Comparison of ENCODE assay signal across 8 cellular contexts in genomic region chr12:89225808-89226368, GRCh38.
DNase-seq lines count a peak whose midpoint lies in the region; ATAC-seq lines count a peak whose summit lies in the region.

No MANE protein-coding gene starts in this region.

- H3K27me3 Mint-ChIP-seq in activated CD8-positive, alpha-beta memory T cell treated with anti-CD3 and anti-CD28 coated beads, Interleukin-2, amount 10 ng/mL, durations not matched to agents 7 days and 5 days, result no peaks in the 10 kb centered on the region
- H3K27me3 Mint-ChIP-seq in activated T-helper 1 cell treated with anti-CD3 and anti-CD28 coated beads, Interleukin-12 subunit alpha, Interleukin-12 subunit beta, Interleukin-2, Interleukin-4 antibody, amounts not matched to agents 30 ng/mL and 10 ng/mL and 1 ng/mL, durations not matched to agents 14 hours and 24 hours and 36 hours (ENCODE audit: insufficient read depth), result no peaks in the 10 kb centered on the region

- peaks cover 64% of the 10 kb centered on the region for H3K4me1 Mint-ChIP-seq in activated CD8-positive, alpha-beta memory T cell treated with anti-CD3 and anti-CD28 coated beads, Interleukin-2, amount 10 ng/mL, durations not matched to agents 7 days and 5 days
- H3K4me1 Mint-ChIP-seq in activated T-helper 1 cell treated with anti-CD3 and anti-CD28 coated beads, Interleukin-12 subunit alpha, Interleukin-12 subunit beta, Interleukin-2, Interleukin-4 antibody, amounts not matched to agents 30 ng/mL and 10 ng/mL and 1 ng/mL, durations not matched to agents 14 hours and 24 hours and 36 hours (ENCODE audit: low read depth), result peaks cover 82% of the 10 kb centered on the region

- peak overlapping the region; percentile 44 for H3K4me3 Mint-ChIP-seq in activated CD8-positive, alpha-beta memory T cell treated with anti-CD3 and anti-CD28 coated beads, Interleukin-2, amount 10 ng/mL, durations not matched to agents 7 days and 5 days
- peak overlapping the region; percentile 73 for H3K4me3 Mint-ChIP-seq in activated T-helper 1 cell treated with anti-CD3 and anti-CD28 coated beads, Interleukin-12 subunit alpha, Interleukin-12 subunit beta, Interleukin-2, Interleukin-4 antibody, amounts not matched to agents 30 ng/mL and 10 ng/mL and 1 ng/mL, durations not matched to agents 14 hours and 24 hours and 36 hours

- peak; percentile 63 for ATAC-seq in activated CD8-positive, alpha-beta memory T cell treated with anti-CD3 and anti-CD28 coated beads, Interleukin-2, amount 10 ng/mL, durations not matched to agents 7 days and 5 days
- ATAC-seq in HG03520 (IDR thresholded peaks at IDR 0.05; ENCODE audit: unreplicated experiment), result peak; percentile 41
- ATAC-seq in stimulated activated naive CD8-positive, alpha-beta T cell treated with anti-CD3 and anti-CD28 coated beads, Interleukin-15, Interleukin-2, amounts not matched to agents 100 U/mL and 50 U/mL, for 24 hours, result peak; percentile 70

- in situ Hi-C loops in ACHN (cut with HindIII; ENCODE audit: low pct_ligation_motif_present, low pct_unique_long_range_greater_than_20kb, low sequenced_read_pairs), result no loop called here

- H3K36me3 Mint-ChIP-seq in activated CD8-positive, alpha-beta memory T cell treated with anti-CD3 and anti-CD28 coated beads, Interleukin-2, amount 10 ng/mL, durations not matched to agents 7 days and 5 days, result peaks cover 30% of the 10 kb centered on the region
- H3K36me3 Mint-ChIP-seq in activated T-helper 1 cell treated with anti-CD3 and anti-CD28 coated beads, Interleukin-12 subunit alpha, Interleukin-12 subunit beta, Interleukin-2, Interleukin-4 antibody, amounts not matched to agents 30 ng/mL and 10 ng/mL and 1 ng/mL, durations not matched to agents 14 hours and 24 hours and 36 hours (ENCODE audit: low read depth), result peaks cover 11% of the 10 kb centered on the region

- CTCF ChIA-PET in activated CD8-positive, alpha-beta memory T cell treated with anti-CD3 and anti-CD28 coated beads, Interleukin-2, amount 10 ng/mL, durations not matched to agents 7 days and 5 days (lab: Charles Lee), result interaction anchor here (0.9 to 2.5 kb wide), 9 partner anchors 10 to 128 kb away, joined by 3 to 24 read pairs (median 5); partner anchors contain the start of gene DUSP6

- H3K27ac Mint-ChIP-seq in activated CD8-positive, alpha-beta memory T cell treated with anti-CD3 and anti-CD28 coated beads, Interleukin-2, amount 10 ng/mL, durations not matched to agents 7 days and 5 days, result peak overlapping the region; percentile 89
- H3K27ac Mint-ChIP-seq in activated T-helper 1 cell treated with anti-CD3 and anti-CD28 coated beads, Interleukin-12 subunit alpha, Interleukin-12 subunit beta, Interleukin-2, Interleukin-4 antibody, amounts not matched to agents 30 ng/mL and 10 ng/mL and 1 ng/mL, durations not matched to agents 14 hours and 24 hours and 36 hours, result peak overlapping the region; percentile 99

- H3K9me3 Mint-ChIP-seq in activated CD8-positive, alpha-beta memory T cell treated with anti-CD3 and anti-CD28 coated beads, Interleukin-2, amount 10 ng/mL, durations not matched to agents 7 days and 5 days (ENCODE audit: low read depth), result peaks cover 2% of the 10 kb centered on the region
- H3K9me3 Mint-ChIP-seq in activated T-helper 1 cell treated with anti-CD3 and anti-CD28 coated beads, Interleukin-12 subunit alpha, Interleukin-12 subunit beta, Interleukin-2, Interleukin-4 antibody, amounts not matched to agents 30 ng/mL and 10 ng/mL and 1 ng/mL, durations not matched to agents 14 hours and 24 hours and 36 hours, result peaks cover 7% of the 10 kb centered on the region

- intact Hi-C loops in activated T-helper 1 cell treated with anti-CD3 and anti-CD28 coated beads, Interleukin-12 subunit alpha, Interleukin-12 subunit beta, Interleukin-2, Interleukin-4 antibody, amounts not matched to agents 30 ng/mL and 10 ng/mL and 1 ng/mL, durations not matched to agents 14 hours and 24 hours and 36 hours (cut with micrococcal nuclease), result loop anchor here (1.0 to 5.0 kb wide), 21 partner anchors 16 to 1084 kb away; partner anchors contain the start of genes ATP2B1, CEP290, DUSP6 and POC1B

- no peak for DNase-seq in activated CD8-positive, alpha-beta memory T cell treated with anti-CD3 and anti-CD28 coated beads, Interleukin-2, amount 10 ng/mL, durations not matched to agents 7 days and 5 days
- no peak for DNase-seq in activated CD8-positive, alpha-beta memory T cell treated with anti-CD3 and anti-CD28 coated beads for 24 hours
- DNase-seq in activated T-helper 1 cell treated with anti-CD3 and anti-CD28 coated beads, Interleukin-12 subunit alpha, Interleukin-12 subunit beta, Interleukin-2, Interleukin-4 antibody, amounts not matched to agents 30 ng/mL and 10 ng/mL and 1 ng/mL, durations not matched to agents 14 hours and 24 hours and 36 hours (ENCODE audit: low spot score), result no peak
- peak; percentile 5 for DNase-seq in hepatic stellate cell (ENCODE audit: low spot score)
- DNase-seq in stimulated activated naive CD8-positive, alpha-beta T cell treated with anti-CD3 and anti-CD28 coated beads, Interleukin-15, Interleukin-2, amounts not matched to agents 100 U/mL and 50 U/mL, for 24 hours, result no peak
- DNase-seq in NCI-H187 (lab: John Stamatoyannopoulos, UW), result no peak
- DNase-seq in ACHN, result no peak
